In genomic region chr17:79355186-79355585, GRCh38 we compare ENCODE assay signal across 1 cellular context.
TF ChIP-seq lines count a peak whose summit lies in the region.

No MANE protein-coding gene starts in this region.

TF ChIP-seq in A549, 52 proteins besides CTCF, POLR2A, EP300 and RAD21 (continued from another document):
- TF ChIP-seq ELK1 (IDR thresholded peaks at IDR 0.05; ENCODE audit: low read depth, low read length) (no peak), CHD4 (IDR thresholded peaks at IDR 0.05; ENCODE audit: borderline replicate concordance) (no peak)
